In genomic region chr3:156551746-156552145, GRCh38 we compare ENCODE assay signal across 12 cellular contexts. TPM values are rescaled to one million over a fixed set of nuclear protein-coding genes. Genes with fewer than 3 reads are reported as not detected.
DNase-seq lines count a peak whose midpoint lies in the region; ATAC-seq and TF ChIP-seq lines count a peak whose summit lies in the region.
"Had no signal": no experiment of that assay in that cellular context is flagged by ENCODE, and none has a peak within 500 bp of the region (broad histone marks: within the 10 kb centered on the region; RNA-seq: fewer than 3 reads in every experiment).

No MANE protein-coding gene starts in this region.

- H3K27me3 ChIP-seq in CD4-positive, alpha-beta T cell (ENCODE audit: control insufficient read depth, insufficient read depth, low read length), result no peaks in the 10 kb centered on the region
- no peaks in the 10 kb centered on the region for H3K27me3 ChIP-seq in ovary
- H3K27me3 ChIP-seq: pancreas had no signal

- no peaks in the 10 kb centered on the region for H3K36me3 ChIP-seq in ovary

- CTCF ChIA-PET in CD4-positive, alpha-beta T cell (lab: Charles Lee), result no interaction called here

- H3K4me1 ChIP-seq in ovary (ENCODE audit: insufficient read depth), result peaks cover 13% of the 10 kb centered on the region

- H3K9me3 Mint-ChIP-seq in CD4-positive, alpha-beta T cell, result no peaks in the 10 kb centered on the region
- H3K9me3 Mint-ChIP-seq in nephron, result no peaks in the 10 kb centered on the region

- DNase-seq in CD4-positive, alpha-beta T cell, result no peak
- peak; percentile 84 for DNase-seq in NCI-H226
- DNase-seq in choroid plexus epithelial cell (ENCODE audit: low read depth), result peak; percentile 86
- DNase-seq in ovary, result no peak
- DNase-seq: activated effector memory CD4-positive, alpha-beta T cell treated with anti-CD3 and anti-CD28 coated beads, Interleukin-2, amount 50 U/mL, for 16 hours; head of caudate nucleus; NCI-H187; pancreas had no signal

- POLR2A ChIA-PET in CD4-positive, alpha-beta T cell (lab: Charles Lee), result interaction anchor here (0.6 kb wide), 1 partner anchor 9 kb away, joined by 6 read pairs; no protein-coding TSS in a partner anchor

- H3K4me3 ChIP-seq in choroid plexus epithelial cell (ENCODE audit: low read depth, low read length) (peak overlapping the region; percentile 17), ovary (no peak overlapping the region)

- H3K27ac Mint-ChIP-seq in CD4-positive, alpha-beta T cell, result no peak overlapping the region
- H3K27ac Mint-ChIP-seq in nephron, result peak overlapping the region in 1 of 3 experiments; percentile 2

- TF ChIP-seq POLR2A in ovary (IDR thresholded peaks at IDR 0.05), result no peak

- peaks cover 5% of the 10 kb centered on the region for H3K27me3 Mint-ChIP-seq in CD4-positive, alpha-beta T cell
- no peaks in the 10 kb centered on the region for H3K27me3 Mint-ChIP-seq in nephron (ENCODE audit: low read depth)

- H3K9me3 ChIP-seq in CD4-positive, alpha-beta T cell (ENCODE audit: control insufficient read depth, low read length), result no peaks in the 10 kb centered on the region
- no peaks in the 10 kb centered on the region for H3K9me3 ChIP-seq in ovary
- H3K9me3 ChIP-seq: pancreas had no signal

- intact Hi-C loops in CD4-positive, alpha-beta T cell (cut with DNase I, micrococcal nuclease), result loop anchor here (5.0 to 10.0 kb wide), 5 partner anchors 263 to 687 kb away; no protein-coding TSS in a partner anchor
- intact Hi-C loops in ovary (cut with DNase I), result loop anchor here in 2 of 4 donors (5.0 to 10.0 kb wide), 2 partner anchors 121 to 533 kb away; partner anchors contain the start of gene TIPARP (in 2 of the 2)

- no peak for TF ChIP-seq EP300 in ovary (IDR thresholded peaks at IDR 0.05)

- peak overlapping the region; percentile 63 for H3K4me3 Mint-ChIP-seq in CD4-positive, alpha-beta T cell
- peak overlapping the region; percentile 22 to 60 (median 51) for H3K4me3 Mint-ChIP-seq in nephron

- ATAC-seq in CD4-positive, alpha-beta T cell (ENCODE audit: poor library complexity), result no peak
- ATAC-seq in GM21723 (IDR thresholded peaks at IDR 0.05; ENCODE audit: unreplicated experiment) (no peak), HG03378 (IDR thresholded peaks at IDR 0.05; ENCODE audit: unreplicated experiment) (no peak), HG03135 (IDR thresholded peaks at IDR 0.05; ENCODE audit: unreplicated experiment) (no peak)
- ATAC-seq: pancreas had no signal

- TF ChIP-seq CTCF in CD4-positive, alpha-beta T cell (IDR thresholded peaks at IDR 0.05), result no peak
- no peak for TF ChIP-seq CTCF in choroid plexus epithelial cell (conservative IDR thresholded peaks at IDR 0.05; ENCODE audit: low read depth, low read length)
- TF ChIP-seq CTCF in nephron (IDR thresholded peaks at IDR 0.05; ENCODE audit: unreplicated experiment in 3 of 3), result no peak
- no peak for TF ChIP-seq CTCF in ovary (IDR thresholded peaks at IDR 0.05)

- peaks cover 83% of the 10 kb centered on the region for H3K36me3 Mint-ChIP-seq in CD4-positive, alpha-beta T cell (ENCODE audit: low read depth)
- peaks cover 46% of the 10 kb centered on the region for H3K36me3 Mint-ChIP-seq in nephron (ENCODE audit: low read depth)

- no peak overlapping the region for H3K27ac ChIP-seq in CD4-positive, alpha-beta T cell (ENCODE audit: low read depth, low read length)
- no peak overlapping the region for H3K27ac ChIP-seq in ovary
- H3K27ac ChIP-seq: pancreas had no signal

- 52 to 60% (median 57%) methylated on average over 4 of the region's 4 CpGs for WGBS in ovary, 3 donors

- peaks cover 60% of the 10 kb centered on the region for H3K4me1 Mint-ChIP-seq in CD4-positive, alpha-beta T cell (ENCODE audit: low read depth)
- H3K4me1 Mint-ChIP-seq in nephron, result peaks cover 59% of the 10 kb centered on the region

RNA-seq across cellular contexts. Expression of gene SSR3, which starts 3.2 kb away (rescaled TPM):
- 10 to 100 TPM; 78.8 to 79.5 TPM for total RNA-seq in CD4-positive, alpha-beta T cell
- total RNA-seq in ovary, result 100 to 1,000 TPM in 5 of 7 donors, 10 to 100 TPM in 2; 53.4 to 303 (median 160) TPM
- 100 to 1,000 TPM in 1 of 2 donors, 10 to 100 TPM in 1; 90.2 to 178 TPM for polyA plus RNA-seq in ovary

Comparison
In these comparisons a context has a peak if more than half of its experiments do, and no peak if none do; other contexts are left out.
1. DNase-seq: peak in NCI-H226 (single experiment) and choroid plexus epithelial cell (single experiment); none in CD4-positive, alpha-beta T cell (0 of 10) and ovary (0 of 5).